Comparison of ENCODE assay signal across 9 cellular contexts in the genomic region with DNA sequence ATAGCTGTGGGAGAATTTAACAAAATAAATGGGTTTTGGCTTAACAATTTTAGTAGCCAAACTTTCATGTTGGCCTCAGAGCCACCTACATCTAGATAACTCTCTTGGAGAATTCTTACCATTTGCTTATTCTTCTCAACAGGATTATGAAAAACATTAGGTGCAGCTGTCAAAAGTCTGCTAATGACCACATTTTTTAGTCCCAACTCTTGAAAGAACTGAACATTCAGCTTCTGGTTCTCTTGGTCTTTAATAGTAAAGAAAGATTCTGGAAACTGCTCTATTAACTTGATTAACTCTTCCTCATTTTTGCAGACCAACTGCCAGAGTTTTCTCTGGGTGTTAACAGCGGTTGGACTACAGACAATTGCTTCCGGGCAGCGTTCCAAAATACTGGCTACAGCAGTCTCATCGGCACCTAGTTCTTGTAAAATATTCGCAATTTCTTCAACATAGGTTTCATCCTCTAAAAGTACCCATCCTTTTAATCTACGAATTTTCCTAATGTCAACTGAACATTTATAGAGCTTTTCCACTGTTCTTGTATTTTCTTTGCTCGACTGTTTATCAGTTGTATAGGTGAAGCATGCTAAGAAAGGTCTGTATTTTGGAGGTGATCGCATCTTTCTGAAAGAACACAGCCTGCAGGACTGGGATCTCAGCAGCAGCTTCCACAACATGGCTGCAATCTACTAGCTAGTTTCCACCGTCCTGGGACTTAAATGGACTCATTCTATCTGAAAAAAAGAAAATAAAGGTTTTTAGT. TPM values are rescaled to one million over a fixed set of nuclear protein-coding genes. Genes with fewer than 3 reads are reported as not detected.
DNase-seq lines count a peak whose midpoint lies in the region; TF ChIP-seq lines count a peak whose summit lies in the region.
"Had no signal": no experiment of that assay in that cellular context is flagged by ENCODE, and none has a peak within 500 bp of the region (broad histone marks: within the 10 kb centered on the region; RNA-seq: fewer than 3 reads in every experiment).

No MANE protein-coding gene starts in this region.

- H3K9ac ChIP-seq in GM23248: no peak overlapping the region

- H3F3A ChIP-seq in GM23248 (ENCODE audit: insufficient read depth) (peaks cover 75% of the 10 kb centered on the region), PC-9 (ENCODE audit: insufficient read depth, low read depth) (peaks cover 14% of the 10 kb centered on the region)

- H4K20me1 ChIP-seq in GM23248 (ENCODE audit: insufficient read depth): peaks cover 15% of the 10 kb centered on the region
- 0 out of 2 replicates have a peak, but pooled peaks cover 5% of the 10 kb centered on the region for H4K20me1 ChIP-seq in PC-9 (ENCODE audit: insufficient read depth)

- no peak for TF ChIP-seq CTCF in fibroblast of the aortic adventitia (IDR thresholded peaks at IDR 0.05; ENCODE audit: insufficient read depth, low read length)
- TF ChIP-seq CTCF in PC-9 (conservative IDR thresholded peaks at IDR 0.05): no peak

- H3K9me2 ChIP-seq in GM23248 (ENCODE audit: insufficient read depth) (no peaks in the 10 kb centered on the region), PC-9 (ENCODE audit: insufficient read depth) (no peaks in the 10 kb centered on the region)

- H3K27me3 ChIP-seq in GM23248 (replicated peaks; ENCODE audit: insufficient read depth) (no peaks in the 10 kb centered on the region), PC-9 (ENCODE audit: insufficient read depth, low read depth) (no peaks in the 10 kb centered on the region)

- BruUV-seq in PC-9 (replicated peaks; lab: Mats Ljungman, UMichigan): no TSS peak

- CTCF ChIA-PET in PC-9 (lab: Charles Lee): no interaction called here

- H3K4me3 ChIP-seq in GM23248 (no peak overlapping the region), fibroblast of the aortic adventitia (ENCODE audit: low read depth, low read length) (no peak overlapping the region), PC-9 (no peak overlapping the region)

- no peak overlapping the region for H2AFZ ChIP-seq in GM23248
- no peak overlapping the region for H2AFZ ChIP-seq in PC-9

- H3K4me1 ChIP-seq in GM23248 (ENCODE audit: insufficient read depth): peaks cover 47% of the 10 kb centered on the region
- H3K4me1 ChIP-seq in PC-9 (replicated peaks; ENCODE audit: insufficient read depth): peaks cover 13% of the 10 kb centered on the region

- intact Hi-C loops in posterior cingulate gyrus (cut with DNase I) (no loop called here), PC-9 (cut with micrococcal nuclease; ENCODE audit: unreplicated experiment) (no loop called here)

- H3K79me2 ChIP-seq in GM23248 (ENCODE audit: insufficient read depth) (peaks cover 30% of the 10 kb centered on the region), PC-9 (ENCODE audit: low read depth) (no peaks in the 10 kb centered on the region)

- in situ Hi-C loops in GM23248 (cut with MboI): no loop called here

- H3K4me2 ChIP-seq in GM23248 (ENCODE audit: unreplicated experiment): peak overlapping the region; percentile 30
- H3K4me2 ChIP-seq in PC-9: no peak overlapping the region

- 24 to 26% methylated on average over 9 of the region's 9 CpGs for WGBS in GM23248 (ENCODE audit: low coverage in 1 of 2, low lambda C conversion rate in 2 of 2, missing lambda C conversion rate in 2 of 2), 2 experiments

- H3K27ac ChIP-seq in GM23248 (peak overlapping the region; percentile 24), PC-9 (no peak overlapping the region)

- peaks cover 38% of the 10 kb centered on the region for H3K36me3 ChIP-seq in GM23248 (ENCODE audit: low read depth)
- no peaks in the 10 kb centered on the region for H3K36me3 ChIP-seq in PC-9 (ENCODE audit: low read depth)

- POLR2A ChIA-PET in PC-9 (lab: Charles Lee; ENCODE audit: unreplicated experiment): interaction anchor here (0.6 kb wide), 1 partner anchor 20 kb away, joined by 3 read pairs; no protein-coding TSS in a partner anchor

- no peaks in the 10 kb centered on the region for H3K9me3 ChIP-seq in GM23248 (ENCODE audit: low read depth)
- H3K9me3 ChIP-seq in PC-9 (ENCODE audit: insufficient read depth, low read depth): no peaks in the 10 kb centered on the region

- DNase-seq in GM23248 (peak; percentile 73), NCI-H774 (lab: John Stamatoyannopoulos, UW) (peak; percentile 53), fibroblast of the aortic adventitia (ENCODE audit: low read depth) (peak; percentile 62), posterior cingulate gyrus (peak in 9 of 10 donors; percentile 23 to 85 (median 51)), retina (no peak), GF-D8 (lab: John Stamatoyannopoulos, UW) (no peak), PC-9 (no peak), NCI-H510A treated with DMSO at 0.1 percent for 48 hours (lab: John Stamatoyannopoulos, UW) (no peak)
- DNase-seq: GDM1 had no signal

RNA-seq across cellular contexts. Expression of gene MTERF2, which starts 8.7 kb away (rescaled TPM):
- 4.6 and 6.4 TPM in 2 replicates for total RNA-seq in GM23248 (2014; rRNA removed; shearing (Covaris generic))
- polyA plus RNA-seq in GM23248 (2016; fragmentation: Nextera tagmentation; extraction: Ambion mirVana): 6.4 and 7.7 TPM in 2 replicates
- total RNA-seq in fibroblast of the aortic adventitia (ENCODE audit: low replicate concordance) (5.2 and 7.4 TPM in 2 replicates), PC-9 (2021) (8.2 and 9.0 TPM in 2 replicates)

RNA-seq across cellular contexts. Expression of gene TMEM263, which starts 22.5 kb away (rescaled TPM):
- 132 and 147 TPM in 2 replicates for total RNA-seq in GM23248 (2014; rRNA removed; shearing (Covaris generic))
- 136 and 139 TPM in 2 replicates for polyA plus RNA-seq in GM23248 (2016; fragmentation: Nextera tagmentation; extraction: Ambion mirVana)
- total RNA-seq in fibroblast of the aortic adventitia (ENCODE audit: low replicate concordance): 136 and 138 TPM in 2 replicates
- total RNA-seq in PC-9 (2021): 32.9 and 33.2 TPM in 2 replicates

Comparison
In these comparisons a context has a peak if more than half of its experiments do, and no peak if none do; other contexts are left out.
1. DNase-seq: peak in GM23248 (single experiment), NCI-H774 (single experiment), fibroblast of the aortic adventitia (single experiment) and posterior cingulate gyrus (9 of 10); none in retina (single experiment), GF-D8 (single experiment), PC-9 (0 of 2) and NCI-H510A treated with DMSO at 0.1 percent for 48 hours (single experiment).